Comparison of ENCODE assay signal across 17 cellular contexts in the genomic region with DNA sequence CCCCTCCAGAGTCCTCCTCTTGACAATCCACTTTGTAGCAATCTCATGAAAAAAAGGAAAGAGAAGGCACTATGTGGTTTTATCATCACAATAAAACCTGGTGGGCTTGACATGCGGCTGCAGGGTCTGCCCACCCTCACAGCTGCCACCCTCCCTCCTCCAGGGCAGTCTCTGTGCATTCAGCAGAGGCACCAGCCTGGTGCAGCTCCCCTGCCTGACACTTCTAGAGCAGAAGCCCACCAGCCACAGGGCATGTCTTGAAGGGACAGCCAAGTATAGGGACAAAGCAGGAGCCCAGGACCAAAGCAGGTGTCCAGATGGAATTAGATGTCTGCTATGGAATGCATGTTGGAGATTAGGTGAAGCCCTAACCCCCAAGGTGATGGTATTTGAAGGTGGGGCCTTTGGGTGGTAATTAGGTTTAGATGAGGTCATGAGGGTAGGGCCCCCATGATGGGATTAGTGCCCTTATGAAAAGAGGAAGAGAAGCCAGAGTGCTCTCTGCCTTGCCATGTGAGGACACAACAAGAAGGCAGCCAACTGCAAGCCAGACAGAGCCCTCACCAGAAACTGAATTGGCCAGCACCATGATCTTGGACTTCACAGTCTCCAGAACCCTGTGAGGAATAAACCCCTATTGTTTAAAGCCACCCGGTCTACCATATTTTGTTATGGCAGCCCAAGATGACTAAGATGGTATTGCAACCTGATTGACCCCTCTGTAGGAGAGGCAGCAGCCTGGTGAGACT.
"Had no signal": no experiment of that assay in that cellular context is flagged by ENCODE, and none has a peak within 500 bp of the region (broad histone marks: within the 10 kb centered on the region; RNA-seq: fewer than 3 reads in every experiment).

No MANE protein-coding gene starts in this region.

- H3K9me3 ChIP-seq: left ventricle myocardium inferior, neutrophil, right atrium auricular region, tibial artery had no signal

- ATAC-seq: esophagus mucosa; naive thymus-derived CD8-positive, alpha-beta T cell had no signal

- H3K27me3 ChIP-seq: neutrophil, right atrium auricular region, tibial artery had no signal

- H3K36me3 ChIP-seq: left ventricle myocardium inferior, neutrophil, right atrium auricular region, tibial artery had no signal

- H3K4me1 ChIP-seq: tibial artery had no signal

- DNase-seq: activated CD4-positive, alpha-beta T cell treated with anti-CD3 and anti-CD28 coated beads, Interleukin-2, amount 50 U/mL, for 1 hour; activated CD4-positive, CD25-positive, alpha-beta regulatory T cell; activated CD8-positive, alpha-beta memory T cell treated with anti-CD3 and anti-CD28 coated beads for 24 hours; activated naive CD4-positive, alpha-beta T cell treated with anti-CD3 and anti-CD28 coated beads, Interleukin-2, amount 10 ng/mL, durations not matched to agents 7 days and 5 days; foreskin fibroblast; glutamatergic neuron; hypothalamus; kidney; left ventricle myocardium inferior; naive thymus-derived CD8-positive, alpha-beta T cell; stimulated activated CD4-positive, alpha-beta T cell treated with anti-CD3 and anti-CD28 coated beads, Interleukin-4, amount 100 ng/mL, for 24 hours; stimulated activated naive CD4-positive, alpha-beta T cell had no signal

- H3K27ac ChIP-seq: left ventricle myocardium inferior, neutrophil, right atrium auricular region, tibial artery had no signal

- H3K4me3 ChIP-seq: left ventricle myocardium inferior, right atrium auricular region, skin epidermis, tibial artery had no signal
